Comparison of ENCODE assay signal across 9 cellular contexts in genomic region chr4:15651682-15652081, GRCh38. TPM values are rescaled to one million over a fixed set of nuclear protein-coding genes. Genes with fewer than 3 reads are reported as not detected.
A peak's percentile ranks its signal among the peaks of the same experiment; 100 is the strongest.
DNase-seq lines count a peak whose midpoint lies in the region; ATAC-seq and TF ChIP-seq lines count a peak whose summit lies in the region.
"Had no signal": no experiment of that assay in that cellular context is flagged by ENCODE, and none has a peak within 500 bp of the region (broad histone marks: within the 10 kb centered on the region; RNA-seq: fewer than 3 reads in every experiment).

No MANE protein-coding gene starts in this region.

- peak overlapping the region in 1 of 3 donors; percentile 30 for H3K4me3 ChIP-seq in skeletal muscle tissue (ENCODE audit: low read length in 3 of 3)

- ATAC-seq in foreskin keratinocyte (no peak), HG02678 (IDR thresholded peaks at IDR 0.05; ENCODE audit: unreplicated experiment) (no peak), HG02610 (IDR thresholded peaks at IDR 0.05; ENCODE audit: unreplicated experiment) (no peak)

- peak overlapping the region; percentile 63 for H3K27ac Mint-ChIP-seq in HFFc6
- H3K27ac Mint-ChIP-seq: memory B cell had no signal

- H3K36me3 Mint-ChIP-seq in HFFc6 (ENCODE audit: low read depth), result peaks cover 5% of the 10 kb centered on the region; the same call in 1 of the 2 replicates

- peak overlapping the region; percentile 95 for H3K27ac ChIP-seq in VCaP
- peak overlapping the region; percentile 65 for H3K27ac ChIP-seq in foreskin keratinocyte
- H3K27ac ChIP-seq in skeletal muscle tissue (ENCODE audit: low read depth, low read length), result peak overlapping the region; percentile 6

- H3K36me3 ChIP-seq in skeletal muscle tissue (ENCODE audit: control insufficient read depth in 3 of 3, insufficient read depth in 3 of 3, low read length in 3 of 3), result no peaks in the 10 kb centered on the region

- DNase-seq in HFFc6 (no peak), foreskin keratinocyte (no peak), SK-N-DZ (ENCODE audit: low spot score) (no peak)
- DNase-seq: stimulated activated CD8-positive, alpha-beta memory T cell treated with anti-CD3 and anti-CD28 coated beads, Interleukin-4, amount 100 ng/mL, for 48 hours had no signal

- H3K27me3 Mint-ChIP-seq in HFFc6 (ENCODE audit: insufficient read depth), result peaks cover 2% of the 10 kb centered on the region; the same call in 1 of the 2 replicates
- H3K27me3 Mint-ChIP-seq: memory B cell had no signal

- H3K4me1 Mint-ChIP-seq in HFFc6 (ENCODE audit: low read depth), result peaks cover 62% of the 10 kb centered on the region

- H3K9ac ChIP-seq in skeletal muscle tissue (ENCODE audit: low read depth in 1 of 3, low read length in 3 of 3), result peak overlapping the region in 2 of 3 donors; percentile 27 to 43

- no peaks in the 10 kb centered on the region for H3K9me3 ChIP-seq in skeletal muscle tissue (ENCODE audit: control insufficient read depth in 3 of 3, low read length in 3 of 3)

- peaks cover 27% of the 10 kb centered on the region for H3K4me1 ChIP-seq in foreskin keratinocyte
- H3K4me1 ChIP-seq in skeletal muscle tissue (ENCODE audit: control insufficient read depth in 3 of 3, insufficient read depth in 3 of 3, low read length in 3 of 3), result peaks cover 21 to 36% (median 34%) of the 10 kb centered on the region in 3 donors

- H3K4me3 Mint-ChIP-seq in HFFc6, result peak overlapping the region; percentile 97
- H3K4me3 Mint-ChIP-seq: memory B cell had no signal

- no peaks in the 10 kb centered on the region for H3K27me3 ChIP-seq in foreskin keratinocyte
- no peaks in the 10 kb centered on the region for H3K27me3 ChIP-seq in skeletal muscle tissue (ENCODE audit: control insufficient read depth in 3 of 3, insufficient read depth in 3 of 3, low read length in 3 of 3)

- H3K9me3 Mint-ChIP-seq in HFFc6, result no peaks in the 10 kb centered on the region
- H3K9me3 Mint-ChIP-seq: memory B cell had no signal

- TF ChIP-seq CTCF in HFFc6 (IDR thresholded peaks at IDR 0.05) (no peak), VCaP (conservative IDR thresholded peaks at IDR 0.05) (no peak), foreskin keratinocyte (conservative IDR thresholded peaks at IDR 0.05) (no peak)

RNA-seq across cellular contexts. Expression of gene FBXL5, which starts 3.5 kb away (rescaled TPM):
- total RNA-seq in HFFc6 (2021; fragmentation: NEBNext Ultra II Directional; extraction: Animal tissue kit (Norgen Biotek cat#: 25700)), result 10 to 100 TPM; 35.8 to 40.5 (median 37.2) TPM
- total RNA-seq in foreskin keratinocyte, result 58.4 and 59.8 TPM in 2 replicates
- polyA plus RNA-seq in foreskin keratinocyte, result 25.5 and 31.2 TPM in 2 replicates
- total RNA-seq in skeletal muscle tissue, result 133 TPM
- polyA plus RNA-seq in SK-N-DZ (2014; cell fraction: cytosol; rRNA removed), result 24.9 and 30.2 TPM in 2 replicates
- polyA plus RNA-seq in SK-N-DZ (2014; cell fraction: nucleus; rRNA removed), result 17.6 and 27.4 TPM in 2 replicates

RNA-seq across cellular contexts. Expression of gene FAM200B, which starts 29.9 kb away (rescaled TPM):
- total RNA-seq in HFFc6 (2021; fragmentation: NEBNext Ultra II Directional; extraction: Animal tissue kit (Norgen Biotek cat#: 25700)), result 10 to 100 TPM; 26.0 to 36.2 (median 34.3) TPM
- total RNA-seq in foreskin keratinocyte (34.8 and 35.2 TPM in 2 replicates), skeletal muscle tissue (12.0 TPM)
- 32.8 and 38.3 TPM in 2 replicates for polyA plus RNA-seq in foreskin keratinocyte
- 37.4 and 43.1 TPM in 2 replicates for polyA plus RNA-seq in SK-N-DZ (2014; cell fraction: cytosol; rRNA removed)
- 33.7 and 47.3 TPM in 2 replicates for polyA plus RNA-seq in SK-N-DZ (2014; cell fraction: nucleus; rRNA removed)

RNA-seq across cellular contexts. Expression of gene BST1, which starts 51.2 kb away (rescaled TPM):
- total RNA-seq in HFFc6 (2021; fragmentation: NEBNext Ultra II Directional; extraction: Animal tissue kit (Norgen Biotek cat#: 25700)), result 1 to 10 TPM; 2.4 to 4.2 (median 2.8) TPM
- total RNA-seq in foreskin keratinocyte (3.2 and 4.4 TPM in 2 replicates), skeletal muscle tissue (5.2 TPM)
- 3.4 and 4.3 TPM in 2 replicates for polyA plus RNA-seq in foreskin keratinocyte
- 1.4 and 2.2 TPM in 2 replicates for polyA plus RNA-seq in SK-N-DZ (2014; cell fraction: cytosol; rRNA removed)
- 1.2 and 1.8 TPM in 2 replicates for polyA plus RNA-seq in SK-N-DZ (2014; cell fraction: nucleus; rRNA removed)

Comparison
In these comparisons a context has a peak if more than half of its experiments do, and no peak if none do; other contexts are left out.
1. H3K27ac ChIP-seq: peak in every context shown above with its lines; median percentile 95 in VCaP; 65 in foreskin keratinocyte; 6 in skeletal muscle tissue.